21 cellular contexts compared by ENCODE assay signal in the genomic region with DNA sequence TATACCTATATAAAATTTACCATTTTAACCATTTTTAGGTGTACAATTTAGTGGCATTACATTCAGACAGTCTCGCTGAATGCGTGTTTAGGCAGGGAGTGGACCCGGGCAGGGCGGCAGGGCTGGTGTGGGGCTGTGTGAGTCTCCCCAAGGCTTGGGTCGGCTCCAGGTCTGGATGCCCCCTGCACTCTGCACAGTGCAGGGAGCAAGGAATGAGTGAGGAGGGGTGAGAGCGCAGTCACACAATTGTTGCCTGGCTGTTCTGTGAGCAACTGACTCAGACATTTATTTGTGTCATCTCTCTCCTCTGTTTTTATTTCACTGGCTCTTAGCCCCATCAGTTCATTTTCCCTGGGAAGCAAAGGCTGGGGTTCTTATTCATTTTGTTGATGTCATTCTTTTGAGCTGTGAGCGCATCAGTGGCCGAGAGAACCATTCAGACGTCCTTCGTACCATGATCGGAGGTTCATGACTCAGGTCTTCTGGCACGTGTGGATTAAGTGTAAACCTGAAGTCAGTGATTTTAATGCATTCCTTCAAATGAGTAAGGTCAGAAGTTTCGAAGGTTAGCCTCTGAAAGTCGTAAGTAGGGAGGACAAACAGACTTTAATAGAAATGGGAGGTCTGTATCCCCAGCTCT.
DNase-seq lines count a peak whose midpoint lies in the region; FAIRE-seq and TF ChIP-seq lines count a peak whose summit lies in the region.
"Had no signal": no experiment of that assay in that cellular context is flagged by ENCODE, and none has a peak within 500 bp of the region (broad histone marks: within the 10 kb centered on the region; RNA-seq: fewer than 3 reads in every experiment).

No MANE protein-coding gene starts in this region.

- DNase-seq in Caki2 (ENCODE audit: low read depth) = peak; percentile 67
- peak; percentile 78 for DNase-seq in NCI-H226
- peak; percentile 68 to 84 for DNase-seq in cardiac fibroblast (ENCODE audit: low read depth in 2 of 2)
- no peak for DNase-seq in osteoblast (ENCODE audit: insufficient read length, low spot score, missing footprints)
- no peak for DNase-seq in small intestine
- DNase-seq in kidney = no peak
- no peak for DNase-seq in OCI-M2 (lab: John Stamatoyannopoulos, UW; ENCODE audit: unreplicated experiment)
- no peak for DNase-seq in NK-92 (lab: John Stamatoyannopoulos, UW; ENCODE audit: unreplicated experiment)
- DNase-seq: activated CD4-positive, alpha-beta T cell treated with anti-CD3 and anti-CD28 coated beads, Interleukin-2, amount 50 U/mL, for 48 hours; activated T-cell treated with anti-CD3 and anti-CD28 coated beads, Interleukin-2, amount 50 U/mL, for 4 hours; AML-193; Caco-2; cerebellar nuclear complex; endodermal cell; H7; KBM-7; NCI-H1092 treated with DMSO at 0.1 percent for 48 hours; NCI-H774; RPMI8226; uterus had no signal

- H3K4me1 ChIP-seq in osteoblast (ENCODE audit: insufficient read depth, low read length) = peaks cover 12% of the 10 kb centered on the region
- peaks cover 0 to 2% of the 10 kb centered on the region in 2 donors for H3K4me1 ChIP-seq in small intestine (ENCODE audit: control insufficient read depth in 2 of 2, insufficient read depth in 1 of 2, low read depth in 1 of 2, low read length in 1 of 2)
- no peaks in the 10 kb centered on the region for H3K4me1 ChIP-seq in kidney (ENCODE audit: control insufficient read depth in 1 of 2, insufficient read depth in 1 of 2, low read depth in 1 of 2, low read length in 2 of 2)
- H3K4me1 ChIP-seq: gastroesophageal sphincter, uterus had no signal

- no peak overlapping the region for H3K9ac ChIP-seq in kidney (ENCODE audit: low read length in 2 of 2)

- H3K79me2 ChIP-seq in osteoblast (ENCODE audit: insufficient read depth, low read length) = no peaks in the 10 kb centered on the region

- no peak for FAIRE-seq in small intestine (lab: Jason Lieb, UNC)
- FAIRE-seq in kidney (lab: Jason Lieb, UNC) = no peak

- TF ChIP-seq CTCF in cardiac fibroblast (IDR thresholded peaks at IDR 0.05; ENCODE audit: low read depth, low read length) = no peak
- TF ChIP-seq CTCF in osteoblast (IDR thresholded peaks at IDR 0.05; ENCODE audit: extremely low read depth, low read depth, low read length) = no peak
- no peak for TF ChIP-seq CTCF in kidney (IDR thresholded peaks at IDR 0.05; ENCODE audit: borderline replicate concordance, extremely low read depth, insufficient read depth)

- H3K27me3 ChIP-seq in osteoblast (ENCODE audit: insufficient read depth, low read length) (peaks cover 10% of the 10 kb centered on the region), small intestine (ENCODE audit: control insufficient read depth in 2 of 2, insufficient read depth in 2 of 2, low read length in 2 of 2) (peaks cover 0 to 2% of the 10 kb centered on the region in 2 donors)
- H3K27me3 ChIP-seq: uterus had no signal

- no peaks in the 10 kb centered on the region for H3K36me3 ChIP-seq in osteoblast (ENCODE audit: insufficient read depth, low read length)
- no peaks in the 10 kb centered on the region for H3K36me3 ChIP-seq in small intestine (ENCODE audit: control insufficient read depth in 2 of 2, insufficient read depth in 2 of 2, low read length in 2 of 2)
- no peaks in the 10 kb centered on the region for H3K36me3 ChIP-seq in kidney (ENCODE audit: control insufficient read depth in 1 of 2, insufficient read depth in 2 of 2, low read length in 2 of 2)
- H3K36me3 ChIP-seq: gastroesophageal sphincter, uterus had no signal

- intact Hi-C loops in kidney (cut with DNase I) = no loop called here

- H3K27ac ChIP-seq in osteoblast (ENCODE audit: low read depth, low read length) (peak overlapping the region; percentile 17), small intestine (ENCODE audit: low read depth in 1 of 2, low read length in 1 of 2) (no peak overlapping the region), kidney (ENCODE audit: low read depth in 2 of 2, low read length in 2 of 2) (no peak overlapping the region)
- H3K27ac ChIP-seq: gastroesophageal sphincter, uterus had no signal

- H3K9me3 ChIP-seq in osteoblast (ENCODE audit: low read depth, low read length) (no peaks in the 10 kb centered on the region), small intestine (ENCODE audit: control insufficient read depth, low read depth) (no peaks in the 10 kb centered on the region), kidney (ENCODE audit: control insufficient read depth in 1 of 2, low read length in 2 of 2) (no peaks in the 10 kb centered on the region)
- H3K9me3 ChIP-seq: Caco-2, gastroesophageal sphincter, uterus had no signal

- 87 to 92% (median 90%) methylated on average over 14 of the region's 14 CpGs for WGBS in small intestine, 3 donors

- no peaks in the 10 kb centered on the region for H4K20me1 ChIP-seq in osteoblast (ENCODE audit: insufficient read depth, low read length)

- peak overlapping the region; percentile 2 for H3K4me2 ChIP-seq in osteoblast (ENCODE audit: insufficient read depth, low read length)

- in situ Hi-C loops in Caki2 (cut with HindIII; ENCODE audit: low pct_unique_long_range_greater_than_20kb, low sequenced_read_pairs) = no loop called here

- no peak overlapping the region for H3K4me3 ChIP-seq in cardiac fibroblast (replicated peaks in 1 of 2; ENCODE audit: low read depth in 2 of 2, low read length in 2 of 2)
- no peak overlapping the region for H3K4me3 ChIP-seq in osteoblast (ENCODE audit: insufficient read depth, low read length)
- H3K4me3 ChIP-seq in small intestine (ENCODE audit: low read depth in 1 of 2, low read length in 2 of 2) = no peak overlapping the region
- no peak overlapping the region for H3K4me3 ChIP-seq in kidney (ENCODE audit: low read length in 2 of 2)
- H3K4me3 ChIP-seq: gastroesophageal sphincter, uterus had no signal

- no peak overlapping the region for H2AFZ ChIP-seq in osteoblast (ENCODE audit: low read length)

Comparison
In these comparisons a context has a peak if more than half of its experiments do, and no peak if none do; other contexts are left out.
1. DNase-seq: peak in Caki2 (single experiment), NCI-H226 (single experiment) and cardiac fibroblast (2 of 2); none in osteoblast (single experiment), small intestine (single experiment), kidney (single experiment), OCI-M2 (single experiment) and NK-92 (single experiment).